ENCODE assay signal across 3 cellular contexts in the genomic region with DNA sequence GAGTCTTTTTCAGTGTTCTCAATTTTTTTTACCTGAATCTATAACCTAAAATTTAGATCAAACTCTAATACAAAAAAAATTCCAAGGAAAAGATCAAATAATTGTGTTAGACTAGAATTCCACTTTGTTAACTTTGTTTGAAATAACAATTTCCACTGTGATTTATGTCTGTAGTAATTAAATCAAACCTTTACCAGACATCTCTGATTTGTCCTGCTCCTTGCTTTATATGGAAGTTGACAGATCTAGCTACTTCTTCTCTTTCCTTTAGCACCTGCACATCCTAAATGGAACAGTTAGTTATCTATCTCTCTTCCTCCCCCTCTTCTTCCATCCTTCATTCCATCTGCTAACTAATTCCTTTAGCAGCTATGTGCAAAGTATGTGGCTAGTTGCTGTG.
"Had no signal": no experiment of that assay in that cellular context is flagged by ENCODE, and none has a peak within 500 bp of the region (broad histone marks: within the 10 kb centered on the region; RNA-seq: fewer than 3 reads in every experiment).

No MANE protein-coding gene starts in this region.

- ATAC-seq: GM12878 had no signal

- H3K4me3 ChIP-seq: GM12878 had no signal

- DNase-seq: GDM1, GF-D8 had no signal
